In the genomic region with DNA sequence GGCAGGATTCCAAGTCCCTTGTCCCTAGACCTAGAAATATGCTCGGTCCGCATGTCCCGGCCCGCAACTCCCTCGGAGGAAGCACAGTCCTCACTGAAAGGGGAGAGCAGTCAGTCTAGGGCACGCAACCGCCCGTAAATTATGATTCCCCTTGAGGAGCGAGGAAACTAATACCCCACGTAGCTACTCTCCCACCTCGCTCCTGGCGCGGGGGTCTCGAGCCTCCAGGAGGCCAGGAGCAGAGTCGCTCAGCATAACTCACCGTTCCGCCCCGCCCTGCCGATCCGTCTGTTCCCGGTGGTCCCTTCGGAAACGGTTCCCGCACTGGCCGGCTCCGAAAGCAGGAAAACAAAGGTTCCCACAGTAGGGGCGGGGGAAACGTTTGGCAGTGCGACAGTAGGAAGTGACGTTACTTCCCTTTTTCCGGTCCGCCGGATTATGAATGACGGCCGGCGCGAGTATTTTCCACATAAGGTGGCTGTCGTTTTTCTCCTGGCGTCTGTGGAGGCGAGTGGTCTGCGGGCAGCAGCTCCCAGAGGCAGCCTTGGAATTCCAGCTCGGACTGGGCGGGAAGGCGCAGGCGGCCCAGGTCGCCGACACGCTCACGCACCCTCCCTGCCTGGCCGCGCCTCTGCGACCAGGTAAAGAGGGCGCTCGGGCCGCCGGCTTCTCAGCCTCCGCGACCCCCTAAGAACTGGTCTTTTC, we compare ENCODE assay signal across 8 cellular contexts. TPM values are rescaled to one million over a fixed set of nuclear protein-coding genes. Genes with fewer than 3 reads are reported as not detected.
DNase-seq lines count a peak whose midpoint lies in the region; ATAC-seq and TF ChIP-seq lines count a peak whose summit lies in the region.

A gene with protein sequence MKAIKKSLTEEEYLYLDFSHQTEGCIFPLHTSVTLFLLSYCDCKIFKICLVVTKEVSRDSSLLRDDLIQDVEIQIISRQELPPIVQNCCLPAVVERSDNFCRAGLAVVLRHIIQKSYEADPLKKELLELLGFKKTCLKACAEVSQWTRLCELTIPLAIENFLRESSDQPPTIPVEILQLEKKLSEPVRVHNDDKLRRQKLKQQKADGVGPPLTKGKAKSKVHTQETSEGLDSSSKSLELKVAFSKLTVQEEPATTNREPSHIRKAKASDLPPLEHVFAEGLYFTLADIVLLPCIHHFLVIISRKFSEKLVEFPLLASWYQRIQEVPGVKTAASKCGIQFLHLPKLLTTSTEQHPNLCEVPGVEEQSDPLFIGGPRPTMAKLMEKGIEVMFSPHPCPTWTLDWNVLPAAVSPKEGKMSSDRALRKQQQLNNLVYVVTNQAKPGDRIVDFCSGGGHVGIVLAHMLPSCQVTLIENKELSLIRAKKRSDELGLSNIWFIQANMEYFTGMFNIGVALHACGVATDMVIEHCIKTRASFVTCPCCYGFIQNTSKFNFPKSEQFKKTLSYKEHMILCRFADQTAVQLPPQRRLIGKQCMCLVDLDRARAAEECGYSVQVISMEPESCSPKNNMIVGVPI (plus strand): TSS at position 409 of the 705 bp plus-strand sequence. CDS start 8,830 bp downstream, outside the sequence.
TSS of gene INTS12 (minus strand) at position 314 of the 705 bp plus-strand sequence. CDS start 8,684 bp downstream, outside the sequence.

- H3K9me3 ChIP-seq in testis: no peaks in the 10 kb centered on the region

- TF ChIP-seq CTCF in omental fat pad (IDR thresholded peaks at IDR 0.05) (no peak), testis (IDR thresholded peaks at IDR 0.05) (no peak)

- peaks cover 34% of the 10 kb centered on the region for H3K4me1 Mint-ChIP-seq in activated naive CD8-positive, alpha-beta T cell (ENCODE audit: low read depth)

- H3K27ac ChIP-seq in testis: peak within 1 kb of the TSS; percentile 84 to 89

- 0 to 1% methylated on average over 26 to 58 of the region's 58 CpGs for WGBS in testis, 2 donors

- no peaks in the 10 kb centered on the region for H3K36me3 ChIP-seq in testis (ENCODE audit: low read depth, missing control alignments)

- H3K27ac Mint-ChIP-seq in activated naive CD8-positive, alpha-beta T cell: peak within 1 kb of the TSS; percentile 96

- ATAC-seq in HG02610 (IDR thresholded peaks at IDR 0.05; ENCODE audit: unreplicated experiment) (peak; percentile 77), omental fat pad (ENCODE audit: low FRiP score) (peak; percentile 100)

- H3K27me3 ChIP-seq in testis: no peaks in the 10 kb centered on the region

- DNase-seq in NCI-H1092 treated with DMSO at 0.1 percent for 48 hours (lab: John Stamatoyannopoulos, UW) (peak; percentile 93), SKM-1 (lab: John Stamatoyannopoulos, UW; ENCODE audit: unreplicated experiment) (peak; percentile 83), glomerular visceral epithelial cell (ENCODE audit: extremely low spot score) (peak; percentile 92), omental fat pad (ENCODE audit: low spot score) (peak; percentile 75), testis (peak; percentile 95)

- peak within 1 kb of the TSS; percentile 100 for H3K4me3 Mint-ChIP-seq in activated naive CD8-positive, alpha-beta T cell

- no peaks in the 10 kb centered on the region for H3K27me3 Mint-ChIP-seq in activated naive CD8-positive, alpha-beta T cell

- no peaks in the 10 kb centered on the region for H3K9me3 Mint-ChIP-seq in activated naive CD8-positive, alpha-beta T cell (ENCODE audit: low read depth)

- H3K36me3 Mint-ChIP-seq in activated naive CD8-positive, alpha-beta T cell: peaks cover 8% of the 10 kb centered on the region

- TF ChIP-seq POLR2A in testis (IDR thresholded peaks at IDR 0.05): no peak

- peak within 1 kb of the TSS; percentile 88 for H3K4me3 ChIP-seq in GM08714 (ENCODE audit: low read length)
- H3K4me3 ChIP-seq in testis: peak within 1 kb of the TSS; percentile 79 to 98

- intact Hi-C loops in testis (cut with DNase I; ENCODE audit: low total_unique reads): no loop called here

- peaks cover 15% of the 10 kb centered on the region for H3K4me1 ChIP-seq in testis

RNA-seq across cellular contexts. Expression of the first gene that starts in this region (rescaled TPM):
- total RNA-seq in omental fat pad (10 to 100 TPM in 1 of 4 donors, 1 to 10 TPM in 3; 6.0 to 13.2 (median 7.5) TPM), testis (10 to 100 TPM; 19.3 to 36.5 TPM)
- 18.1 TPM for polyA plus RNA-seq in testis (ENCODE audit: insufficient read depth, low read depth, low replicate concordance)

RNA-seq across cellular contexts. Expression of gene INTS12, which starts in this region (rescaled TPM):
- total RNA-seq in omental fat pad (10 to 100 TPM; 14.9 to 34.7 (median 18.0) TPM), testis (10 to 100 TPM; 22.3 to 23.2 TPM)
- 27.9 TPM for polyA plus RNA-seq in testis (ENCODE audit: insufficient read depth, low read depth, low replicate concordance)

Comparison
In these comparisons a context has a peak if more than half of its experiments do, and no peak if none do; other contexts are left out.
1. Peak in every context shown above with its lines: DNase-seq, ATAC-seq, H3K4me3 ChIP-seq and H3K27ac ChIP-seq.